ENCODE assay signal across 8 cellular contexts in genomic region chr3:130746296-130747039, GRCh38. TPM values are rescaled to one million over a fixed set of nuclear protein-coding genes. Genes with fewer than 3 reads are reported as not detected.
DNase-seq lines count a peak whose midpoint lies in the region; ATAC-seq and TF ChIP-seq lines count a peak whose summit lies in the region.

Gene PIK3R4 (minus strand): TSS chr3:130746829. CDS start chr3:130745218, 1,611 bp downstream.

- H2AFZ ChIP-seq in KMS-11 (ENCODE audit: low read depth) = peak within 1 kb of the TSS; percentile 70

- H3K9ac ChIP-seq in KMS-11 (peak within 1 kb of the TSS; percentile 76), muscle layer of colon (ENCODE audit: low read length) (peak within 1 kb of the TSS; percentile 87)

- peak within 1 kb of the TSS; percentile 85 for H3K4me3 ChIP-seq in KMS-11 (IDR thresholded peaks at IDR 0.05; ENCODE audit: insufficient read depth, low read depth, low read length)
- H3K4me3 ChIP-seq in Peyer's patch = peak within 1 kb of the TSS; percentile 70 to 91 (median 76)
- peak within 1 kb of the TSS; percentile 71 to 90 for H3K4me3 ChIP-seq in muscle layer of colon (ENCODE audit: low read depth in 1 of 2, low read length in 2 of 2)

- H4K20me1 ChIP-seq in KMS-11 (ENCODE audit: insufficient read depth) = no peaks in the 10 kb centered on the region

- H3K27me3 ChIP-seq in KMS-11 (ENCODE audit: insufficient read depth, low read depth) (no peaks in the 10 kb centered on the region), Peyer's patch (no peaks in the 10 kb centered on the region), muscle layer of colon (ENCODE audit: control insufficient read depth in 1 of 2, insufficient read depth in 2 of 2, low read length in 2 of 2) (no peaks in the 10 kb centered on the region)

- peak; percentile 65 to 67 for TF ChIP-seq POLR2A in Peyer's patch (IDR thresholded peaks at IDR 0.05)

- H3K36me3 ChIP-seq in KMS-11 (ENCODE audit: insufficient read depth) (no peaks in the 10 kb centered on the region), Peyer's patch (no peaks in the 10 kb centered on the region), muscle layer of colon (ENCODE audit: insufficient read depth, low read length) (peaks cover 19% of the 10 kb centered on the region)

- H3K9me3 ChIP-seq in Peyer's patch (no peaks in the 10 kb centered on the region), muscle layer of colon (ENCODE audit: low read length) (no peaks in the 10 kb centered on the region)

- peak; percentile 97 for ATAC-seq in GM21737 (IDR thresholded peaks at IDR 0.05; ENCODE audit: unreplicated experiment)
- ATAC-seq in esophagus mucosa = peak; percentile 98

- TF ChIP-seq CTCF in KMS-11 (conservative IDR thresholded peaks at IDR 0.05; ENCODE audit: low read depth, low read length) (no peak), Peyer's patch (IDR thresholded peaks at IDR 0.05) (no peak)

- H3K27ac ChIP-seq in KMS-11 (peak within 1 kb of the TSS; percentile 69), Peyer's patch (peak within 1 kb of the TSS; percentile 78 to 90 (median 83)), muscle layer of colon (ENCODE audit: low read depth, low read length) (peak within 1 kb of the TSS; percentile 87)

- peak within 1 kb of the TSS; percentile 89 for H3K4me2 ChIP-seq in KMS-11

- peaks cover 33% of the 10 kb centered on the region for H3K4me1 ChIP-seq in KMS-11 (ENCODE audit: low read depth, poor library complexity, severe bottlenecking)
- H3K4me1 ChIP-seq in Peyer's patch = peaks cover 0 to 25% (median 4%) of the 10 kb centered on the region in 4 donors
- H3K4me1 ChIP-seq in muscle layer of colon (ENCODE audit: insufficient read depth, low read length) = peaks cover 38% of the 10 kb centered on the region

- H3K79me2 ChIP-seq in KMS-11 (ENCODE audit: insufficient read depth, low read depth) = peaks cover 36% of the 10 kb centered on the region

- DNase-seq in DMS53 treated with DMSO at 0.1 percent for 48 hours (lab: John Stamatoyannopoulos, UW; ENCODE audit: unreplicated experiment) (peak; percentile 91), Peyer's patch (peak; percentile 90 to 98 (median 98))
- peak; percentile 93 to 94 for DNase-seq in activated T-cell treated with anti-CD3 and anti-CD28 coated beads, Interleukin-2, amount 50 U/mL, for 48 hours
- peak; percentile 90 for DNase-seq in stimulated activated CD8-positive, alpha-beta memory T cell treated with anti-CD3 and anti-CD28 coated beads, Interleukin-7, amount 100 ng/mL, for 24 hours (ENCODE audit: low read depth)

RNA-seq across cellular contexts. Expression of gene PIK3R4, which starts in this region (rescaled TPM):
- 10 to 100 TPM; 20.6 to 54.6 (median 35.8) TPM for total RNA-seq in Peyer's patch
- 19.1 TPM for total RNA-seq in esophagus mucosa

Comparison
In these comparisons a context has a peak if more than half of its experiments do, and no peak if none do; other contexts are left out.
1. Peak in every context shown above with its lines: DNase-seq, ATAC-seq, H3K4me3 ChIP-seq and H3K27ac ChIP-seq.